In genomic region chr19:11558881-11559828, GRCh38 we compare ENCODE assay signal across 1 cellular context.
TF ChIP-seq lines count a peak whose summit lies in the region.

ELOF1 (minus strand) TSS chr19:11559230; CDS start chr19:11554347, 4,883 bp downstream.

TF ChIP-seq in HepG2, 621 proteins besides CTCF, POLR2A, EP300 and RAD21 (continued from another document and continues in another):
- TF ChIP-seq, protein P1, sequence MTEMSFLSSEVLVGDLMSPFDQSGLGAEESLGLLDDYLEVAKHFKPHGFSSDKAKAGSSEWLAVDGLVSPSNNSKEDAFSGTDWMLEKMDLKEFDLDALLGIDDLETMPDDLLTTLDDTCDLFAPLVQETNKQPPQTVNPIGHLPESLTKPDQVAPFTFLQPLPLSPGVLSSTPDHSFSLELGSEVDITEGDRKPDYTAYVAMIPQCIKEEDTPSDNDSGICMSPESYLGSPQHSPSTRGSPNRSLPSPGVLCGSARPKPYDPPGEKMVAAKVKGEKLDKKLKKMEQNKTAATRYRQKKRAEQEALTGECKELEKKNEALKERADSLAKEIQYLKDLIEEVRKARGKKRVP (CRISPR knock-in tag; IDR thresholded peaks at IDR 0.05) = no peak
- TF ChIP-seq, protein P2, sequence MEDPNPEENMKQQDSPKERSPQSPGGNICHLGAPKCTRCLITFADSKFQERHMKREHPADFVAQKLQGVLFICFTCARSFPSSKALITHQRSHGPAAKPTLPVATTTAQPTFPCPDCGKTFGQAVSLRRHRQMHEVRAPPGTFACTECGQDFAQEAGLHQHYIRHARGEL (CRISPR knock-in tag; IDR thresholded peaks at IDR 0.05) = no peak
- TF ChIP-seq ZNF260 (CRISPR knock-in tag; IDR thresholded peaks at IDR 0.05; ENCODE audit: borderline replicate concordance, low read depth) (no peak), ZBTB38 (CRISPR knock-in tag; IDR thresholded peaks at IDR 0.05) (peak; percentile 31; the same call in 1 of the 2 replicates), NBN (conservative IDR thresholded peaks at IDR 0.05) (no peak), ZNF691 (CRISPR knock-in tag; IDR thresholded peaks at IDR 0.05; ENCODE audit: borderline replicate concordance, low read depth) (no peak), ZNF430 (CRISPR knock-in tag; IDR thresholded peaks at IDR 0.05) (peak; percentile 53; the same call in 1 of the 2 replicates), ZNF570 (CRISPR knock-in tag; IDR thresholded peaks at IDR 0.05; ENCODE audit: borderline replicate concordance) (no peak), RBAK (CRISPR knock-in tag; IDR thresholded peaks at IDR 0.05) (no peak), ZNF407 (CRISPR knock-in tag; IDR thresholded peaks at IDR 0.05; ENCODE audit: not compliant biosample characterization) (peak; percentile 25), ZNF674 (CRISPR knock-in tag; IDR thresholded peaks at IDR 0.05; ENCODE audit: low read depth) (no peak), YEATS2 (CRISPR knock-in tag; IDR thresholded peaks at IDR 0.05; ENCODE audit: borderline replicate concordance) (peak; percentile 87; the same call in 1 of the 2 replicates), ZNF484 (CRISPR knock-in tag; IDR thresholded peaks at IDR 0.05; ENCODE audit: borderline replicate concordance, low read depth) (no peak), HDAC2 (CRISPR knock-in tag; IDR thresholded peaks at IDR 0.05) (0 out of 2 replicates have a peak, but pooled peaks have one; percentile 46), E2F5 (CRISPR knock-in tag; conservative IDR thresholded peaks at IDR 0.05) (no peak), NFKBIZ (CRISPR knock-in tag; IDR thresholded peaks at IDR 0.05) (0 out of 2 replicates have a peak, but pooled peaks have one; percentile 33), ZNF777 (CRISPR knock-in tag; IDR thresholded peaks at IDR 0.05) (0 out of 2 replicates have a peak, but pooled peaks have one; percentile 6), CENPT (CRISPR knock-in tag; IDR thresholded peaks at IDR 0.05; ENCODE audit: low read depth) (no peak), SMAD3 (CRISPR knock-in tag; IDR thresholded peaks at IDR 0.05) (peak; percentile 77)
- TF ChIP-seq, protein P3, sequence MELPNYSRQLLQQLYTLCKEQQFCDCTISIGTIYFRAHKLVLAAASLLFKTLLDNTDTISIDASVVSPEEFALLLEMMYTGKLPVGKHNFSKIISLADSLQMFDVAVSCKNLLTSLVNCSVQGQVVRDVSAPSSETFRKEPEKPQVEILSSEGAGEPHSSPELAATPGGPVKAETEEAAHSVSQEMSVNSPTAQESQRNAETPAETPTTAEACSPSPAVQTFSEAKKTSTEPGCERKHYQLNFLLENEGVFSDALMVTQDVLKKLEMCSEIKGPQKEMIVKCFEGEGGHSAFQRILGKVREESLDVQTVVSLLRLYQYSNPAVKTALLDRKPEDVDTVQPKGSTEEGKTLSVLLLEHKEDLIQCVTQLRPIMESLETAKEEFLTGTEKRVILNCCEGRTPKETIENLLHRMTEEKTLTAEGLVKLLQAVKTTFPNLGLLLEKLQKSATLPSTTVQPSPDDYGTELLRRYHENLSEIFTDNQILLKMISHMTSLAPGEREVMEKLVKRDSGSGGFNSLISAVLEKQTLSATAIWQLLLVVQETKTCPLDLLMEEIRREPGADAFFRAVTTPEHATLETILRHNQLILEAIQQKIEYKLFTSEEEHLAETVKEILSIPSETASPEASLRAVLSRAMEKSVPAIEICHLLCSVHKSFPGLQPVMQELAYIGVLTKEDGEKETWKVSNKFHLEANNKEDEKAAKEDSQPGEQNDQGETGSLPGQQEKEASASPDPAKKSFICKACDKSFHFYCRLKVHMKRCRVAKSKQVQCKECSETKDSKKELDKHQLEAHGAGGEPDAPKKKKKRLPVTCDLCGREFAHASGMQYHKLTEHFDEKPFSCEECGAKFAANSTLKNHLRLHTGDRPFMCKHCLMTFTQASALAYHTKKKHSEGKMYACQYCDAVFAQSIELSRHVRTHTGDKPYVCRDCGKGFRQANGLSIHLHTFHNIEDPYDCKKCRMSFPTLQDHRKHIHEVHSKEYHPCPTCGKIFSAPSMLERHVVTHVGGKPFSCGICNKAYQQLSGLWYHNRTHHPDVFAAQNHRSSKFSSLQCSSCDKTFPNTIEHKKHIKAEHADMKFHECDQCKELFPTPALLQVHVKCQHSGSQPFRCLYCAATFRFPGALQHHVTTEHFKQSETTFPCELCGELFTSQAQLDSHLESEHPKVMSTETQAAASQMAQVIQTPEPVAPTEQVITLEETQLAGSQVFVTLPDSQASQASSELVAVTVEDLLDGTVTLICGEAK (IDR thresholded peaks at IDR 0.05) = peak; percentile 64
- TF ChIP-seq, protein P3 (CRISPR knock-in tag; IDR thresholded peaks at IDR 0.05) = no peak
- TF ChIP-seq, protein P4, sequence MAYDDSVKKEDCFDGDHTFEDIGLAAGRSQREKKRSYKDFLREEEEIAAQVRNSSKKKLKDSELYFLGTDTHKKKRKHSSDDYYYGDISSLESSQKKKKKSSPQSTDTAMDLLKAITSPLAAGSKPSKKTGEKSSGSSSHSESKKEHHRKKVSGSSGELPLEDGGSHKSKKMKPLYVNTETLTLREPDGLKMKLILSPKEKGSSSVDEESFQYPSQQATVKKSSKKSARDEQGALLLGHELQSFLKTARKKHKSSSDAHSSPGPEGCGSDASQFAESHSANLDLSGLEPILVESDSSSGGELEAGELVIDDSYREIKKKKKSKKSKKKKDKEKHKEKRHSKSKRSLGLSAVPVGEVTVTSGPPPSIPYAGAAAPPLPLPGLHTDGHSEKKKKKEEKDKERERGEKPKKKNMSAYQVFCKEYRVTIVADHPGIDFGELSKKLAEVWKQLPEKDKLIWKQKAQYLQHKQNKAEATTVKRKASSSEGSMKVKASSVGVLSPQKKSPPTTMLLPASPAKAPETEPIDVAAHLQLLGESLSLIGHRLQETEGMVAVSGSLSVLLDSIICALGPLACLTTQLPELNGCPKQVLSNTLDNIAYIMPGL (CRISPR knock-in tag; IDR thresholded peaks at IDR 0.05; ENCODE audit: borderline replicate concordance in 1 of 2, low read depth in 1 of 2) = peak; percentile 40 to 52; a peak in 2 of 4 replicates
- TF ChIP-seq, protein P5, sequence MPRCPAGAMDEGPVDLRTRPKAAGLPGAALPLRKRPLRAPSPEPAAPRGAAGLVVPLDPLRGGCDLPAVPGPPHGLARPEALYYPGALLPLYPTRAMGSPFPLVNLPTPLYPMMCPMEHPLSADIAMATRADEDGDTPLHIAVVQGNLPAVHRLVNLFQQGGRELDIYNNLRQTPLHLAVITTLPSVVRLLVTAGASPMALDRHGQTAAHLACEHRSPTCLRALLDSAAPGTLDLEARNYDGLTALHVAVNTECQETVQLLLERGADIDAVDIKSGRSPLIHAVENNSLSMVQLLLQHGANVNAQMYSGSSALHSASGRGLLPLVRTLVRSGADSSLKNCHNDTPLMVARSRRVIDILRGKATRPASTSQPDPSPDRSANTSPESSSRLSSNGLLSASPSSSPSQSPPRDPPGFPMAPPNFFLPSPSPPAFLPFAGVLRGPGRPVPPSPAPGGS (CRISPR knock-in tag; IDR thresholded peaks at IDR 0.05) = peak; percentile 39; the same call in 1 of the 2 replicates
- TF ChIP-seq, protein P6, sequence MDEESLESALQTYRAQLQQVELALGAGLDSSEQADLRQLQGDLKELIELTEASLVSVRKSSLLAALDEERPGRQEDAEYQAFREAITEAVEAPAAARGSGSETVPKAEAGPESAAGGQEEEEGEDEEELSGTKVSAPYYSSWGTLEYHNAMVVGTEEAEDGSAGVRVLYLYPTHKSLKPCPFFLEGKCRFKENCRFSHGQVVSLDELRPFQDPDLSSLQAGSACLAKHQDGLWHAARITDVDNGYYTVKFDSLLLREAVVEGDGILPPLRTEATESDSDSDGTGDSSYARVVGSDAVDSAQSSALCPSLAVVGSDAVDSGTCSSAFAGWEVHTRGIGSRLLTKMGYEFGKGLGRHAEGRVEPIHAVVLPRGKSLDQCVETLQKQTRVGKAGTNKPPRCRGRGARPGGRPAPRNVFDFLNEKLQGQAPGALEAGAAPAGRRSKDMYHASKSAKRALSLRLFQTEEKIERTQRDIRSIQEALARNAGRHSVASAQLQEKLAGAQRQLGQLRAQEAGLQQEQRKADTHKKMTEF (CRISPR knock-in tag; IDR thresholded peaks at IDR 0.05) = peak; percentile 51; the same call in 1 of the 2 replicates
